ENCODE assay signal across 20 cellular contexts in the genomic region with DNA sequence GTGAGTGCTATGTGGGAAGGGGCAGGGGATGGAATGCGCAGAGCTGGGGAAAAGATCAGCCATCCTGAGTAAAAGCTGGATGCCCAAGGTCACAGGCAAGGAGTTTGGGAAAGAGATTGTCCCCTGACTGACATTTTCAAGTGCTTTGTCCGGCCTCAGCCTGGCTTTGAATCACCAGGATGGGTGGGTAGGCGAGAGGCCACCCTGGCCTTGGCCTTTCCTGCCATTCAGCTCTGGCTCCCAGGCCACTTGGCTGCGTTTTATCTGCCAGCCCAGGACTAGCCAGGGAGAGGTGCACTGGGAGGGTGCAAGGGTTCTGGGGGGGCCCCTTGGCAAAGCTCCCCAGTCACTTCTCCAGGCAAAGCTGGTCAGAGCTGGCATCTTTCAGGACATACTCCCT. TPM values are rescaled to one million over a fixed set of nuclear protein-coding genes. Genes with fewer than 3 reads are reported as not detected.
DNase-seq lines count a peak whose midpoint lies in the region; ATAC-seq and TF ChIP-seq lines count a peak whose summit lies in the region.
"Had no signal": no experiment of that assay in that cellular context is flagged by ENCODE, and none has a peak within 500 bp of the region (broad histone marks: within the 10 kb centered on the region; RNA-seq: fewer than 3 reads in every experiment).

No MANE protein-coding gene starts in this region.

- peaks cover 16% of the 10 kb centered on the region for H3K4me1 ChIP-seq in right cardiac atrium (ENCODE audit: control insufficient read depth, insufficient read depth, low read length)
- peaks cover under 1 to 5% of the 10 kb centered on the region in 2 experiments for H3K4me1 ChIP-seq in trophoblast cell (ENCODE audit: control insufficient read depth in 1 of 2, insufficient read depth in 2 of 2, low read length in 2 of 2)
- H3K4me1 ChIP-seq in upper lobe of left lung = peaks cover 18 to 31% (median 27%) of the 10 kb centered on the region in 4 donors

- no peak overlapping the region for H3K18ac ChIP-seq in trophoblast cell (ENCODE audit: low read length)

- no peak overlapping the region for H3K9ac ChIP-seq in trophoblast cell (ENCODE audit: low read length)

- no peaks in the 10 kb centered on the region for H3K9me3 ChIP-seq in right cardiac atrium (ENCODE audit: control insufficient read depth, low read length)
- H3K9me3 ChIP-seq in trophoblast cell (ENCODE audit: insufficient read depth, low read depth, low read length) = no peaks in the 10 kb centered on the region
- H3K9me3 ChIP-seq in upper lobe of left lung = no peaks in the 10 kb centered on the region
- H3K9me3 ChIP-seq: esophagus squamous epithelium, upper lobe of right lung had no signal

- peak overlapping the region; percentile 32 for H4K91ac ChIP-seq in trophoblast cell (ENCODE audit: low read depth, low read length)

- H2AK5ac ChIP-seq in trophoblast cell (ENCODE audit: low read length) = no peak overlapping the region

- TF ChIP-seq CTCF in upper lobe of left lung (IDR thresholded peaks at IDR 0.05) = no peak

- TF ChIP-seq EP300 in upper lobe of left lung (IDR thresholded peaks at IDR 0.05) = no peak

- TF ChIP-seq POLR2A in upper lobe of left lung (IDR thresholded peaks at IDR 0.05) = no peak

- intact Hi-C loops in right cardiac atrium (cut with DNase I) = no loop called here

- H2AFZ ChIP-seq in trophoblast cell (ENCODE audit: insufficient read depth, low read length, poor library complexity) = no peak overlapping the region

- no peak overlapping the region for H3K23ac ChIP-seq in trophoblast cell (ENCODE audit: low read length)

- H3K4me3 ChIP-seq in right cardiac atrium (ENCODE audit: low read length) = no peak overlapping the region
- no peak overlapping the region for H3K4me3 ChIP-seq in trophoblast cell (ENCODE audit: low read depth, low read length)
- no peak overlapping the region for H3K4me3 ChIP-seq in upper lobe of left lung
- H3K4me3 ChIP-seq: esophagus squamous epithelium, upper lobe of right lung had no signal

- H4K12ac ChIP-seq in trophoblast cell (ENCODE audit: low read depth, low read length) = no peak overlapping the region

- no peak overlapping the region for H2BK5ac ChIP-seq in trophoblast cell (ENCODE audit: low read depth, low read length, poor library complexity)

- 50% methylated on average over 4 of the region's 4 CpGs for whole genome bisulfite sequencing in right cardiac atrium
- WGBS in trophoblast cell (ENCODE audit: extremely low coverage, insufficient coverage, insufficient read length) = no CpG with 5 or more reads among the region's 4 CpGs
- 77 to 84% methylated on average over 3 to 4 of the region's 4 CpGs for WGBS in upper lobe of left lung, 2 donors

- H3K27me3 ChIP-seq in right cardiac atrium (ENCODE audit: control insufficient read depth, insufficient read depth) (no peaks in the 10 kb centered on the region), trophoblast cell (ENCODE audit: insufficient read depth, low read length) (no peaks in the 10 kb centered on the region), upper lobe of left lung (no peaks in the 10 kb centered on the region)
- H3K27me3 ChIP-seq: esophagus squamous epithelium, upper lobe of right lung had no signal

- no peak overlapping the region for H2BK120ac ChIP-seq in trophoblast cell (ENCODE audit: insufficient read depth, low read length, poor library complexity)

- H3K27ac ChIP-seq in right cardiac atrium (ENCODE audit: low read length) = peak overlapping the region; percentile 94
- no peak overlapping the region for H3K27ac ChIP-seq in trophoblast cell (ENCODE audit: low read depth, low read length)
- H3K27ac ChIP-seq in upper lobe of left lung = peak overlapping the region in 3 of 4 donors; percentile 18 to 71 (median 63)
- H3K27ac ChIP-seq: upper lobe of right lung had no signal

- H3K4ac ChIP-seq in trophoblast cell (ENCODE audit: low read depth, low read length) = no peak overlapping the region

- DNase-seq in epidermal melanocyte (ENCODE audit: insufficient read length, low spot score) (peak; percentile 7), right cardiac atrium (peak; percentile 67 to 80 (median 71)), trophoblast cell (no peak), upper lobe of left lung (no peak), DMS114 treated with DMSO at 0.1 percent for 48 hours (lab: John Stamatoyannopoulos, UW; ENCODE audit: unreplicated experiment) (no peak)
- DNase-seq: activated CD4-positive, CD25-positive, alpha-beta regulatory T cell; activated CD8-positive, alpha-beta memory T cell treated with anti-CD3 and anti-CD28 coated beads, Interleukin-2, amount 10 ng/mL, durations not matched to agents 7 days and 5 days; activated T-cell treated with anti-CD3 and anti-CD28 coated beads, Interleukin-2, amount 50 U/mL, for 48 hours; CD4-positive, CD25-positive, alpha-beta regulatory T cell; esophagus squamous epithelium; H9; NCI-H1092 treated with DMSO at 0.1 percent for 48 hours; NCI-H2029; NCI-H524 treated with DMSO at 0.1 percent for 48 hours; stimulated activated CD8-positive, alpha-beta memory T cell treated with anti-CD3 and anti-CD28 coated beads, Interleukin-4, amount 100 ng/mL, for 48 hours; upper lobe of right lung had no signal

- peaks cover 7% of the 10 kb centered on the region for H3K79me1 ChIP-seq in trophoblast cell (ENCODE audit: low read length)

- H4K8ac ChIP-seq in trophoblast cell (ENCODE audit: low read depth, low read length) = no peak overlapping the region

- H3K36me3 ChIP-seq in trophoblast cell (ENCODE audit: control insufficient read depth in 1 of 2, insufficient read depth in 2 of 2, low read length in 2 of 2) (no peaks in the 10 kb centered on the region), upper lobe of left lung (no peaks in the 10 kb centered on the region)
- H3K36me3 ChIP-seq: esophagus squamous epithelium, upper lobe of right lung had no signal

- ATAC-seq in right cardiac atrium (peak; percentile 39 to 61), upper lobe of left lung (ENCODE audit: low FRiP score in 2 of 2) (no peak), GM19324 (IDR thresholded peaks at IDR 0.05; ENCODE audit: low FRiP score, unreplicated experiment) (no peak), HG02973 (IDR thresholded peaks at IDR 0.05; ENCODE audit: unreplicated experiment) (no peak)
- ATAC-seq: activated CD8-positive, alpha-beta memory T cell treated with anti-CD3 and anti-CD28 coated beads, Interleukin-2, amount 10 ng/mL, durations not matched to agents 7 days and 5 days; upper lobe of right lung had no signal

- no peaks in the 10 kb centered on the region for H3K79me2 ChIP-seq in trophoblast cell (ENCODE audit: control insufficient read depth, insufficient read depth, low read length, poor library complexity)

- peak overlapping the region; percentile 8 for H3K14ac ChIP-seq in trophoblast cell (ENCODE audit: low read length)

- peak overlapping the region; percentile 15 for H2BK12ac ChIP-seq in trophoblast cell (ENCODE audit: low read length)

- no peak overlapping the region for H3K4me2 ChIP-seq in trophoblast cell (ENCODE audit: low read length)

RNA-seq across cellular contexts. Expression of gene SYNPO, which starts 37.4 kb away (rescaled TPM):
- total RNA-seq in right cardiac atrium = 100 to 1,000 TPM; 552 to 675 (median 584) TPM
- 625 TPM for polyA plus RNA-seq in right cardiac atrium
- 52.3 and 58.9 TPM in 2 replicates for polyA plus RNA-seq in trophoblast cell (2013)
- 100 to 1,000 TPM in 2 of 6 donors, 10 to 100 TPM in 4; 41.9 to 150 (median 84.3) TPM for total RNA-seq in upper lobe of left lung
- polyA plus RNA-seq: CD4-positive, CD25-positive, alpha-beta regulatory T cell had no signal

RNA-seq across cellular contexts. Expression of gene MYOZ3, which starts 58.0 kb away (rescaled TPM):
- total RNA-seq in right cardiac atrium (1 to 10 TPM; 4.0 to 9.3 (median 5.2) TPM), upper lobe of left lung (1 to 10 TPM in 2 of 6 donors, under 1 TPM in 3, not detected in 1; 0.61 to 2.8 (median 0.89) TPM)
- polyA plus RNA-seq in right cardiac atrium = 3.3 TPM
- polyA plus RNA-seq in trophoblast cell (2013) = 9.5 and 10.0 TPM in 2 replicates
- total RNA-seq: activated CD8-positive, alpha-beta memory T cell treated with anti-CD3 and anti-CD28 coated beads, Interleukin-2, amount 10 ng/mL, durations not matched to agents 7 days and 5 days; CD4-positive, CD25-positive, alpha-beta regulatory T cell; Daoy had no signal
- polyA plus RNA-seq: IgD-negative memory B cell had no signal

Comparison
In these comparisons a context has a peak if more than half of its experiments do, and no peak if none do; other contexts are left out.
1. DNase-seq: peak in epidermal melanocyte (single experiment) and right cardiac atrium (3 of 3); none in trophoblast cell (0 of 2), upper lobe of left lung (0 of 2) and DMS114 treated with DMSO at 0.1 percent for 48 hours (single experiment).
2. ATAC-seq: peak in right cardiac atrium (2 of 2); none in upper lobe of left lung (0 of 2), GM19324 (single experiment) and HG02973 (single experiment).